1 cellular context compared by ENCODE assay signal in genomic region chrX:136268051-136269048, GRCh38.
TF ChIP-seq lines count a peak whose summit lies in the region.

No MANE protein-coding gene starts in this region.

TF ChIP-seq in H1, 55 proteins besides CTCF, POLR2A, EP300 and RAD21:
- TF ChIP-seq, protein P1, sequence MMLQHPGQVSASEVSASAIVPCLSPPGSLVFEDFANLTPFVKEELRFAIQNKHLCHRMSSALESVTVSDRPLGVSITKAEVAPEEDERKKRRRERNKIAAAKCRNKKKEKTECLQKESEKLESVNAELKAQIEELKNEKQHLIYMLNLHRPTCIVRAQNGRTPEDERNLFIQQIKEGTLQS (IDR thresholded peaks at IDR 0.05; ENCODE audit: insufficient read depth, low read depth, low read length): no peak
- TF ChIP-seq, protein P2, sequence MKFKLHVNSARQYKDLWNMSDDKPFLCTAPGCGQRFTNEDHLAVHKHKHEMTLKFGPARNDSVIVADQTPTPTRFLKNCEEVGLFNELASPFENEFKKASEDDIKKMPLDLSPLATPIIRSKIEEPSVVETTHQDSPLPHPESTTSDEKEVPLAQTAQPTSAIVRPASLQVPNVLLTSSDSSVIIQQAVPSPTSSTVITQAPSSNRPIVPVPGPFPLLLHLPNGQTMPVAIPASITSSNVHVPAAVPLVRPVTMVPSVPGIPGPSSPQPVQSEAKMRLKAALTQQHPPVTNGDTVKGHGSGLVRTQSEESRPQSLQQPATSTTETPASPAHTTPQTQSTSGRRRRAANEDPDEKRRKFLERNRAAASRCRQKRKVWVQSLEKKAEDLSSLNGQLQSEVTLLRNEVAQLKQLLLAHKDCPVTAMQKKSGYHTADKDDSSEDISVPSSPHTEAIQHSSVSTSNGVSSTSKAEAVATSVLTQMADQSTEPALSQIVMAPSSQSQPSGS (IDR thresholded peaks at IDR 0.05; ENCODE audit: low read length): no peak
- TF ChIP-seq SP4 (IDR thresholded peaks at IDR 0.05; ENCODE audit: low read length) (no peak), SIX5 (IDR thresholded peaks at IDR 0.05; ENCODE audit: low read depth, low read length) (no peak), FOSL1 (IDR thresholded peaks at IDR 0.05; ENCODE audit: insufficient read depth, low read depth, low read length) (no peak)
